ENCODE assay signal across 2 cellular contexts in genomic region chr6:19852090-19852457, GRCh38.
TF ChIP-seq lines count a peak whose summit lies in the region.

No MANE protein-coding gene starts in this region.

TF ChIP-seq in A549, 52 proteins besides CTCF, POLR2A, EP300 and RAD21 (continued from another document):
- TF ChIP-seq NPAS2 (CRISPR knock-in tag; IDR thresholded peaks at IDR 0.05; ENCODE audit: borderline replicate concordance): no peak
- no peak for TF ChIP-seq REST (IDR thresholded peaks at IDR 0.05)
- TF ChIP-seq POLR2AphosphoS2 (conservative IDR thresholded peaks at IDR 0.05; ENCODE audit: low read length): no peak
- TF ChIP-seq JUN (IDR thresholded peaks at IDR 0.05): no peak
TF ChIP-seq in A549: peak in this region for 0.

TF ChIP-seq in HCT116, 20 proteins besides CTCF, POLR2A, EP300 and RAD21 (continued from another document):
- no peak for TF ChIP-seq ATF3 (IDR thresholded peaks at IDR 0.05)
- TF ChIP-seq JUND (IDR thresholded peaks at IDR 0.05): no peak
- TF ChIP-seq FOSL1 (IDR thresholded peaks at IDR 0.05; ENCODE audit: low read depth): no peak
- TF ChIP-seq EZH2 (IDR thresholded peaks at IDR 0.05): no peak
- TF ChIP-seq ZNF274 (IDR thresholded peaks at IDR 0.05; ENCODE audit: low read depth, low read length): no peak
- no peak for TF ChIP-seq ELF1 (IDR thresholded peaks at IDR 0.05; ENCODE audit: borderline replicate concordance, low read depth)
